In genomic region chr3:50194128-50194902, GRCh38 we compare ENCODE assay signal across 8 cellular contexts. TPM values are rescaled to one million over a fixed set of nuclear protein-coding genes. Genes with fewer than 3 reads are reported as not detected.
A peak's percentile ranks its signal among the peaks of the same experiment; 100 is the strongest.
DNase-seq lines count a peak whose midpoint lies in the region; ATAC-seq and TF ChIP-seq lines count a peak whose summit lies in the region.

No MANE protein-coding gene starts in this region.

- ATAC-seq in gastroesophageal sphincter = peak; percentile 76

- intact Hi-C loops in posterior cingulate gyrus (cut with DNase I) = loop anchor here (1.0 to 5.0 kb wide), 2 partner anchors 32 to 78 kb away; no protein-coding TSS in a partner anchor

- H3K36me3 ChIP-seq in gastroesophageal sphincter (no peaks in the 10 kb centered on the region), tibial nerve (no peaks in the 10 kb centered on the region)

- DNase-seq in AG04450 (ENCODE audit: low read depth, low spot score) (no peak), GM20000 (ENCODE audit: low spot score) (peak; percentile 91), RPMI8226 (peak; percentile 68), posterior cingulate gyrus (peak; percentile 34 to 97 (median 79)), tibial nerve (ENCODE audit: low spot score in 2 of 2) (peak; percentile 33 to 47), NCI-H146 (lab: John Stamatoyannopoulos, UW) (no peak)
- DNase-seq in activated effector memory CD4-positive, alpha-beta T cell treated with anti-CD3 and anti-CD28 coated beads, Interleukin-2, amount 50 U/mL, for 16 hours = peak; percentile 94

- no peak overlapping the region for H3K27ac ChIP-seq in AG04450 (ENCODE audit: low read depth, low read length)
- no peak overlapping the region for H3K27ac ChIP-seq in gastroesophageal sphincter
- H3K27ac ChIP-seq in tibial nerve = no peak overlapping the region

- H3K4me3 ChIP-seq in AG04450 (ENCODE audit: low read depth, low read length) = no peak overlapping the region
- peak overlapping the region in 1 of 2 donors; percentile 16 for H3K4me3 ChIP-seq in gastroesophageal sphincter
- H3K4me3 ChIP-seq in tibial nerve = peak overlapping the region in 2 of 4 donors; percentile 4 to 20

- peaks cover 36% of the 10 kb centered on the region for H3K27me3 ChIP-seq in AG04450 (ENCODE audit: control insufficient read depth, insufficient read depth, low read length)
- H3K27me3 ChIP-seq in gastroesophageal sphincter = peaks cover 69% of the 10 kb centered on the region
- peaks cover 0 to 42% of the 10 kb centered on the region in 2 donors for H3K27me3 ChIP-seq in tibial nerve

- peak; percentile 82 for TF ChIP-seq CTCF in AG04450 (IDR thresholded peaks at IDR 0.05; ENCODE audit: low read depth, low read length)
- TF ChIP-seq CTCF in GM20000 (IDR thresholded peaks at IDR 0.05; ENCODE audit: extremely low read depth, missing control alignments) = peak; percentile 73
- TF ChIP-seq CTCF in gastroesophageal sphincter (IDR thresholded peaks at IDR 0.05) = peak in 3 of 4 experiments; percentile 86 to 94 (median 90)
- peak; percentile 73 to 95 (median 78) for TF ChIP-seq CTCF in tibial nerve (IDR thresholded peaks at IDR 0.05)

- no peaks in the 10 kb centered on the region; the same call in 1 of the 2 replicates for H3K9me3 ChIP-seq in AG04450 (ENCODE audit: control insufficient read depth, insufficient read depth, low read length)
- H3K9me3 ChIP-seq in gastroesophageal sphincter = no peaks in the 10 kb centered on the region
- no peaks in the 10 kb centered on the region for H3K9me3 ChIP-seq in tibial nerve

- 23% methylated on average over 8 of the region's 70 CpGs; no CpG with 5 or more reads in 1 of the 2 donors for WGBS in gastroesophageal sphincter (ENCODE audit: low coverage in 1 of 2), 2 donors
- 3 to 13% methylated on average over 17 to 39 of the region's 70 CpGs for WGBS in tibial nerve, 2 donors

- CTCF ChIA-PET in AG04450 (lab: Charles Lee) = interaction anchor here (0.6 to 9.3 kb wide), 22 partner anchors 9 to 168 kb away, joined by 3 to 324 read pairs (median 4); partner anchors contain the start of gene SLC38A3

- TF ChIP-seq EP300 in gastroesophageal sphincter (IDR thresholded peaks at IDR 0.05) (no peak), tibial nerve (IDR thresholded peaks at IDR 0.05) (no peak)

- POLR2A ChIA-PET in AG04450 (lab: Yijun Ruan, JAX) = interaction anchor here (0.6 to 1.6 kb wide), 6 partner anchors 21 to 64 kb away, joined by 3 to 10 read pairs (median 4); no protein-coding TSS in a partner anchor

- H3K4me1 ChIP-seq in gastroesophageal sphincter = peaks cover 0 to 28% (median 15%) of the 10 kb centered on the region in 3 donors
- H3K4me1 ChIP-seq in tibial nerve = peaks cover 0 to 25% (median 12%) of the 10 kb centered on the region in 4 donors

- TF ChIP-seq POLR2A in gastroesophageal sphincter (IDR thresholded peaks at IDR 0.05) = no peak
- TF ChIP-seq POLR2A in tibial nerve (IDR thresholded peaks at IDR 0.05) = no peak

RNA-seq across cellular contexts. Expression of gene GNAT1, which starts 2.9 kb away (rescaled TPM):
- not detected in 2 replicates for polyA plus RNA-seq in AG04450 (2011; rRNA removed)
- polyA minus RNA-seq in AG04450 (2011; rRNA and poly(A)+ RNA removed) = not detected in 2 replicates
- total RNA-seq in gastroesophageal sphincter = not detected
- not detected for total RNA-seq in tibial nerve

RNA-seq across cellular contexts. Expression of gene SLC38A3, which starts 10.8 kb away (rescaled TPM):
- 0.06 and 0.11 TPM in 2 replicates for polyA plus RNA-seq in AG04450 (2011; rRNA removed)
- polyA minus RNA-seq in AG04450 (2011; rRNA and poly(A)+ RNA removed) = not detected in 2 replicates
- under 1 TPM in 2 of 4 donors, not detected in 2; 0.35 TPM for total RNA-seq in gastroesophageal sphincter
- total RNA-seq in tibial nerve = 1 to 10 TPM in 2 of 4 donors, under 1 TPM in 2; 0.21 to 8.1 (median 1.5) TPM

RNA-seq across cellular contexts. Expression of gene SEMA3F, which starts 39.2 kb away (rescaled TPM):
- polyA plus RNA-seq in AG04450 (2011; rRNA removed) = 14.7 and 17.1 TPM in 2 replicates
- polyA minus RNA-seq in AG04450 (2011; rRNA and poly(A)+ RNA removed) = 21.5 and 27.8 TPM in 2 replicates
- total RNA-seq in gastroesophageal sphincter (10 to 100 TPM in 3 of 4 donors, 1 to 10 TPM in 1; 6.7 to 33.5 (median 16.3) TPM), tibial nerve (10 to 100 TPM; 14.4 to 58.5 (median 17.4) TPM)

RNA-seq across cellular contexts. Expression of gene GNAI2, which starts 41.7 kb away (rescaled TPM):
- polyA plus RNA-seq in AG04450 (2011; rRNA removed) = 603 and 661 TPM in 2 replicates
- polyA minus RNA-seq in AG04450 (2011; rRNA and poly(A)+ RNA removed) = 528 and 617 TPM in 2 replicates
- total RNA-seq in gastroesophageal sphincter = 100 to 1,000 TPM; 172 to 262 (median 222) TPM
- total RNA-seq in tibial nerve = 100 to 1,000 TPM; 201 to 265 (median 243) TPM

Comparison
In these comparisons a context has a peak if more than half of its experiments do, and no peak if none do; other contexts are left out.
1. DNase-seq: peak in GM20000 (single experiment), RPMI8226 (single experiment), activated effector memory CD4-positive, alpha-beta T cell treated with anti-CD3 and anti-CD28 coated beads, Interleukin-2, amount 50 U/mL, for 16 hours (single experiment), posterior cingulate gyrus (10 of 10) and tibial nerve (2 of 2); none in AG04450 (single experiment) and NCI-H146 (single experiment).
2. Peak in every context shown above with its lines, with median percentiles within 50 percentile points of each other: CTCF ChIP-seq.